In the genomic region with DNA sequence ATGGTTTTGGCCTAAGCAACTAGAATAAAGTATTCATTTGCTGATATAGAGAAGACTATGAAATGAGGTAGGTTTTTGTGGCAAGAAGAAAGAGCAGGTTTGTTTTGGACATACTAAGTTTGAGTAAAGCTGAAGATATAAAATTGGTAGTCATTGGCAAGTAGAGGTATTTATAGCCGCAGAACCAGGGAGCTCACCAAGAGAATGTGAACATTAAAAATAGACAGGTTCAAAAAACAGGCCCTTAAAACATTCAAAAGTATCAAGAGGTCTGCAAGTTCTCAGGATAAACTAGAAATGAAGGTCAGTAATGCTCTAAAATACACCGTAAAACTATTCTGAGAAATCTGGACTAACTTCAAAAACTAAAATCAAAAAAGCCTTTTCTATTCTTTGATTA, we compare ENCODE assay signal across 31 cellular contexts.
"Had no signal": no experiment of that assay in that cellular context is flagged by ENCODE, and none has a peak within 500 bp of the region (broad histone marks: within the 10 kb centered on the region; RNA-seq: fewer than 3 reads in every experiment).

No MANE protein-coding gene starts in this region.

- ATAC-seq: activated CD4-positive, CD25-positive, alpha-beta regulatory T cell treated with anti-CD3 and anti-CD28 coated beads, Interleukin-2, amount 50 U/mL, for 24 hours; activated CD8-positive, alpha-beta memory T cell treated with anti-CD3 and anti-CD28 coated beads, Interleukin-2, amount 10 ng/mL, durations not matched to agents 7 days and 5 days; activated CD8-positive, alpha-beta T cell treated with anti-CD3 and anti-CD28 coated beads, Interleukin-2, amount 10 ng/mL, durations not matched to agents 7 days and 5 days; activated naive CD4-positive, alpha-beta T cell treated with anti-CD3 and anti-CD28 coated beads, Interleukin-2, amount 50 U/mL, for 72 hours; activated T-cell treated with anti-CD3 and anti-CD28 coated beads, Interleukin-2, amount 50 U/mL, for 72 hours; effector memory CD8-positive, alpha-beta T cell; foreskin keratinocyte; gastrocnemius medialis; T-helper 17 cell had no signal

- H3K4me3 ChIP-seq: ascending aorta, breast epithelium, esophagus muscularis mucosa, gastrocnemius medialis had no signal

- H3K36me3 ChIP-seq: breast epithelium, WERI-Rb-1 had no signal

- H3K4me1 ChIP-seq: ascending aorta, breast epithelium, esophagus muscularis mucosa, foreskin keratinocyte, gastrocnemius medialis had no signal

- H3K9me3 ChIP-seq: ascending aorta, breast epithelium, esophagus muscularis mucosa, gastrocnemius medialis had no signal

- H3K27ac ChIP-seq: ascending aorta, breast epithelium, esophagus muscularis mucosa, foreskin keratinocyte, gastrocnemius medialis, WERI-Rb-1 had no signal

- DNase-seq: activated B cell treated with CpG ODN at 0.5 μM for 24 hours; activated CD4-positive, alpha-beta memory T cell treated with anti-CD3 and anti-CD28 coated beads for 36 hours; activated CD4-positive, alpha-beta T cell treated with anti-CD3 and anti-CD28 coated beads for 48 hours; activated CD4-positive, alpha-beta T cell treated with anti-CD3 and anti-CD28 coated beads, Interleukin-2, amount 50 U/mL, for 1 hour; activated CD8-positive, alpha-beta memory T cell treated with anti-CD3 and anti-CD28 coated beads, Interleukin-2, amount 10 ng/mL, durations not matched to agents 7 days and 5 days; activated CD8-positive, alpha-beta memory T cell treated with anti-CD3 and anti-CD28 coated beads, Interleukin-2, amount 50 U/mL, for 4 hours; activated CD8-positive, alpha-beta T cell treated with anti-CD3 and anti-CD28 coated beads, Interleukin-2, amount 10 ng/mL, durations not matched to agents 7 days and 5 days; activated gamma-delta T cell; activated naive CD4-positive, alpha-beta T cell; activated naive CD4-positive, alpha-beta T cell treated with anti-CD3 and anti-CD28 coated beads, Interleukin-2, amount 10 ng/mL, durations not matched to agents 7 days and 5 days; activated naive CD8-positive, alpha-beta T cell treated with anti-CD3 and anti-CD28 coated beads, Interleukin-2, amount 10 ng/mL, durations not matched to agents 7 days and 5 days; activated T-cell treated with anti-CD3 and anti-CD28 coated beads, Interleukin-2, amount 50 U/mL, for 24 hours; activated T-cell treated with anti-CD3 and anti-CD28 coated beads, Interleukin-2, amount 50 U/mL, for 72 hours; caudate nucleus; cortex of kidney; dermis blood vessel endothelial cell; effector CD4-positive, alpha-beta T cell; effector memory CD8-positive, alpha-beta T cell; erythroblast; foreskin keratinocyte; gastrocnemius medialis; glutamatergic neuron; T-helper 1 cell; T-helper 17 cell; T1000 had no signal

- H3K27me3 ChIP-seq: ascending aorta, breast epithelium, esophagus muscularis mucosa, foreskin keratinocyte, gastrocnemius medialis had no signal
